7 cellular contexts compared by ENCODE assay signal in the genomic region with DNA sequence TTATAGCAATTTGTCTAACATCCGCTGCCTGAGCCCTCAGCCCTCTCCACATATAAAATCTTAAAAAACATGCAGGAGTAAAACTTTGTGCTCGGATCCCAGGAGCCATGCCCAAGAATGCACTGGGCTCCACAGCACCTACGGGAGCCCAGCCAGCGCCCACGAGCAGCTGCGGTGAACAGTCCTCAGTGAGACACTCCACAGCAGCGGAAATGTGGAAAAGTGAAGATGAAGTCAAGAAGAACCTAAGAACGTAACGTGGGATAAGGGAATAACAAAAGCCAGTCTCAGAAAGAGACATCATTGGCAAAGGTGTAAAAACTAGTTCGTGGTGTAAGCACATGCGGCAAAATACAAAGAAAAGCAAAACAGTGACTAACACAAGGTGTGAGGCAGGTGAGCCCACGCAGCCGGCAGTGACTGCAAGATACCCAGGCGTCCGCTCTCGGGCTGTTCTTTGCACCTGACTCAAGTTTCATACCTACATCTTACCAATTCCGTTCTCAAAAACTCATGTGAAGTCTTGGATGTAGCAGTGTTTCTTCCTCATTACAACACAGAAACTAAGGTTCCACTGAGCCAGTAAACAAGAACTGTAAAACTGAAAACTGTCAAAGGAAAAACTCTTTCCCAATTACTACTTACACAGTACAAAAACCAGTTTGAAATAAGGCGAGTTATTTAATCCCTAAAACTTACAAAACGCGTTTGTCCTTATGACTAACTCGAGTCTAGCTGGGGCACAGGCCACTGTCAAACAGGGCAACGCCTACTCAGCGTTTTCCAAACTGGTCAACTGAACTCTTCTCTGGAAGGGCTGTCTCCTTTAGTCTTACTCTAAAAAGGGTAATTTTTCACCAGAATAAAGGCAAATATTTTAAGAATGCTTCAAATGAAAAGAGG. TPM values are rescaled to one million over a fixed set of nuclear protein-coding genes. Genes with fewer than 3 reads are reported as not detected.
DNase-seq lines count a peak whose midpoint lies in the region; ATAC-seq and TF ChIP-seq lines count a peak whose summit lies in the region.

No MANE protein-coding gene starts in this region.

- TF ChIP-seq CTCF in VCaP (conservative IDR thresholded peaks at IDR 0.05) (no peak), chondrocyte (IDR thresholded peaks at IDR 0.05) (no peak), stomach (IDR thresholded peaks at IDR 0.05) (no peak), mucosa of descending colon (IDR thresholded peaks at IDR 0.05) (no peak)

- peak overlapping the region; percentile 66 for H3K4me3 Mint-ChIP-seq in chondrocyte (ENCODE audit: unreplicated experiment)
- H3K4me3 Mint-ChIP-seq in naive B cell: peak overlapping the region; percentile 67 to 96 (median 86)

- H3K27me3 Mint-ChIP-seq in chondrocyte (ENCODE audit: low read depth) (no peaks in the 10 kb centered on the region), naive B cell (no peaks in the 10 kb centered on the region)

- WGBS in HUES64: 65% methylated on average over 23 of the region's 23 CpGs
- WGBS in stomach, 5 donors: 48 to 54% (median 52%) methylated on average over 23 of the region's 23 CpGs

- TF ChIP-seq POLR2A in stomach (IDR thresholded peaks at IDR 0.05): no peak

- H3K27ac Mint-ChIP-seq in chondrocyte (ENCODE audit: unreplicated experiment) (peak overlapping the region; percentile 78), naive B cell (peak overlapping the region in 3 of 6 donors; percentile 26 to 84 (median 65))

- H3K27me3 ChIP-seq in HUES64 (ENCODE audit: insufficient read depth, low read length): no peaks in the 10 kb centered on the region
- no peaks in the 10 kb centered on the region for H3K27me3 ChIP-seq in stomach

- peak overlapping the region; percentile 62 for H3K9ac ChIP-seq in HUES64 (ENCODE audit: low read depth, low read length)

- H3K4me1 Mint-ChIP-seq in chondrocyte (ENCODE audit: low read depth): peaks cover 57% of the 10 kb centered on the region
- peaks cover 36 to 57% (median 55%) of the 10 kb centered on the region in 3 donors for H3K4me1 Mint-ChIP-seq in naive B cell

- TF ChIP-seq EP300 in stomach (IDR thresholded peaks at IDR 0.05): no peak

- peaks cover 12% of the 10 kb centered on the region for H3K9me3 Mint-ChIP-seq in chondrocyte (ENCODE audit: low read depth)
- H3K9me3 Mint-ChIP-seq in naive B cell: no peaks in the 10 kb centered on the region

- H3K9me3 ChIP-seq in HUES64 (ENCODE audit: insufficient read depth, low read depth, low read length) (no peaks in the 10 kb centered on the region), stomach (no peaks in the 10 kb centered on the region), mucosa of descending colon (no peaks in the 10 kb centered on the region)

- H3K27ac ChIP-seq in HUES64 (ENCODE audit: low read depth, low read length) (no peak overlapping the region), VCaP (peak overlapping the region; percentile 96), stomach (peak overlapping the region; percentile 41 to 87 (median 78))

- intact Hi-C loops in stomach (cut with DNase I; ENCODE audit: low total_unique reads): no loop called here
- intact Hi-C loops in mucosa of descending colon (cut with DNase I, micrococcal nuclease): no loop called here

- peaks cover 21% of the 10 kb centered on the region for H3K4me1 ChIP-seq in HUES64 (ENCODE audit: insufficient read depth, low read length)
- H3K4me1 ChIP-seq in stomach: peaks cover 22 to 57% (median 47%) of the 10 kb centered on the region in 4 donors
- H3K4me1 ChIP-seq in mucosa of descending colon (ENCODE audit: low read depth): peaks cover 15% of the 10 kb centered on the region

- peaks cover 15% of the 10 kb centered on the region; the same call in 1 of the 2 replicates for H3K36me3 ChIP-seq in HUES64 (ENCODE audit: insufficient read depth, low read length)
- peaks cover 0 to 2% (median 2%) of the 10 kb centered on the region in 4 donors for H3K36me3 ChIP-seq in stomach
- no peaks in the 10 kb centered on the region for H3K36me3 ChIP-seq in mucosa of descending colon (ENCODE audit: low read depth)

- H3K4me3 ChIP-seq in HUES64 (ENCODE audit: low read length): peak overlapping the region; percentile 71
- peak overlapping the region; percentile 66 to 89 (median 76) for H3K4me3 ChIP-seq in stomach
- H3K4me3 ChIP-seq in mucosa of descending colon: no peak overlapping the region

- H3K36me3 Mint-ChIP-seq in chondrocyte (ENCODE audit: low read depth) (peaks cover 16% of the 10 kb centered on the region), naive B cell (peaks cover 2 to 8% of the 10 kb centered on the region in 2 donors)

- DNase-seq in chondrocyte (ENCODE audit: low spot score) (peak; percentile 36), naive B cell (no peak), stomach (peak; percentile 35), NAMALWA (ENCODE audit: low spot score) (no peak), mucosa of descending colon (no peak)

- ATAC-seq in naive B cell (ENCODE audit: low read depth in 2 of 2) (no peak), mucosa of descending colon (no peak)

RNA-seq across cellular contexts. Expression of gene CAMSAP1, which starts 1.7 kb away (rescaled TPM):
- 23.8 TPM for polyA plus RNA-seq in HUES64 (2013, experiment 1 of 2)
- polyA plus RNA-seq in HUES64 (2013, experiment 2 of 2): 26.6 TPM
- total RNA-seq in chondrocyte (27.1 to 35.5 TPM (median 27.7 TPM) in 3 replicates), stomach (100 to 1,000 TPM in 1 of 5 donors, 10 to 100 TPM in 4; 10.5 to 238 (median 15.4) TPM), mucosa of descending colon (10 to 100 TPM; 11.5 to 37.8 (median 14.3) TPM)
- polyA plus RNA-seq in naive B cell (ENCODE audit: low read depth in 6 of 6) (1 to 10 TPM in 4 of 6 donors, under 1 TPM in 1, not detected in 1; 0.95 to 3.5 (median 2.0) TPM), stomach (1 to 10 TPM; 2.4 to 7.2 (median 3.7) TPM)

RNA-seq across cellular contexts. Expression of gene UBAC1, which starts 55.5 kb away (rescaled TPM):
- polyA plus RNA-seq in HUES64 (2013, experiment 1 of 2): 46.2 TPM
- polyA plus RNA-seq in HUES64 (2013, experiment 2 of 2): 40.4 TPM
- total RNA-seq in chondrocyte (33.2 to 36.0 TPM (median 33.5 TPM) in 3 replicates), stomach (10 to 100 TPM; 22.6 to 70.1 (median 50.4) TPM), mucosa of descending colon (10 to 100 TPM; 55.5 to 70.4 (median 64.0) TPM)
- polyA plus RNA-seq in naive B cell (ENCODE audit: low read depth in 6 of 6) (10 to 100 TPM; 16.1 to 23.0 (median 21.6) TPM), stomach (10 to 100 TPM; 34.7 to 55.4 (median 34.8) TPM)

Comparison
In these comparisons a context has a peak if more than half of its experiments do, and no peak if none do; other contexts are left out.
1. DNase-seq: peak in chondrocyte (single experiment) and stomach (single experiment); none in naive B cell (single experiment), NAMALWA (single experiment) and mucosa of descending colon (0 of 3).